In the genomic region with DNA sequence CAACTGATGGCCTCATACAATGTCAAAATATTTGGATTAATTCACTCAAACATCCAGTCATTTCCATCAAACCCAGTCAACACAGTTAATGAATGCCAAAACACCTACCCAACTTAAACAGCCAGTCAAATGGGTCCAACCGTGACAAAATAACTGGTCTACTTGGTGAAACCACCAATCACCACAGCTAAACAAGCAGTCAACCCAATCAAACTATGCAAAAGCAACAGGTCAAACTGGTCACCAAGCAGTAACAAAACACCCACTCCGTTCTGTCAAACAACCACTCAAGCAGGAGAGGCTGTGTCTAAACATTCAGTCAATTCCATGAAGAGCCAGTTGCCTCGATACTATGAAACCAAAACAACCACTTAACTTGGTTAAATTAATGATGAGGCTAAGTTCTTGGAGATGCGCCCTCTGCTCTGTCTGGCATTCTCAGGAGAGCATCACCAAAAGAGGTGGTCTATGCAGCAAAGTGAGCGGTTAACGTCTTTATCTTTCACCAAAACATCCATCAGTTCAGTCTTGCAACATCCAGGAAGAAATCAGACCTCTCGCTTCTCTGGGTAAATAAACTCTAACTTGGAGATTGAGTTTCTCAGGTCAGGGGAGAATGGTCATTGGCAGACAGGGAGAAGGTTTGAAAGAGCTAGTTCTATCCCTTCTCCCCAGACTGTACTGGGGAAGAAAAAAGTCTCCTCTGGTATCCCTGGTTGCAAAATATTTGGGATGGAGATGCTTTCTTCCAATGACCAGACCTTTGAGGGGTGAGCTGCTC, we compare ENCODE assay signal across 17 cellular contexts.
"Had no signal": no experiment of that assay in that cellular context is flagged by ENCODE, and none has a peak within 500 bp of the region (broad histone marks: within the 10 kb centered on the region; RNA-seq: fewer than 3 reads in every experiment).

No MANE protein-coding gene starts in this region.

- DNase-seq: activated CD4-positive, alpha-beta T cell treated with anti-CD3 and anti-CD28 coated beads for 4 hours; activated CD4-positive, alpha-beta T cell treated with anti-CD3 and anti-CD28 coated beads, Interleukin-2, amount 50 U/mL, for 4 hours; activated CD8-positive, alpha-beta memory T cell treated with anti-CD3 and anti-CD28 coated beads for 24 hours; activated effector memory CD4-positive, alpha-beta T cell treated with Interleukin-2 at 50 U/mL for 16 hours; activated naive CD4-positive, alpha-beta T cell treated with Interleukin-2 at 50 U/mL for 16 hours; anterior cingulate cortex; body of pancreas; cortex of kidney; head of caudate nucleus; hippocampal formation; immature natural killer cell; lower lobe of right lung; mesenchymal stem cell; naive thymus-derived CD8-positive, alpha-beta T cell; occipital lobe; spleen; stimulated activated naive CD4-positive, alpha-beta T cell had no signal
